Comparison of ENCODE assay signal across 14 cellular contexts in genomic region chr1:59738152-59738551, GRCh38.
DNase-seq lines count a peak whose midpoint lies in the region; ATAC-seq and TF ChIP-seq lines count a peak whose summit lies in the region.
"Had no signal": no experiment of that assay in that cellular context is flagged by ENCODE, and none has a peak within 500 bp of the region (broad histone marks: within the 10 kb centered on the region; RNA-seq: fewer than 3 reads in every experiment).

No MANE protein-coding gene starts in this region.

- no peak overlapping the region for H3K18ac ChIP-seq in mesenchymal stem cell (ENCODE audit: low read depth in 1 of 2, low read length in 2 of 2)

- ATAC-seq in GM18861 (IDR thresholded peaks at IDR 0.05; ENCODE audit: unreplicated experiment), result no peak
- ATAC-seq: natural killer cell had no signal

- no peak overlapping the region for H3K4me3 ChIP-seq in mesenchymal stem cell (ENCODE audit: insufficient read depth in 1 of 2, low read depth in 1 of 2, low read length in 2 of 2)
- no peak overlapping the region for H3K4me3 ChIP-seq in adrenal gland
- no peak overlapping the region for H3K4me3 ChIP-seq in H7 (ENCODE audit: insufficient read depth, low read depth, low read length)
- H3K4me3 ChIP-seq: skin epidermis had no signal

- H3K4me1 ChIP-seq in mesenchymal stem cell (ENCODE audit: control insufficient read depth, insufficient read depth, low read depth, low read length), result peaks cover 3% of the 10 kb centered on the region
- peaks cover 21 to 27% of the 10 kb centered on the region in 2 donors for H3K4me1 ChIP-seq in adrenal gland (replicated peaks in 1 of 2)

- no peak overlapping the region for H2BK5ac ChIP-seq in mesenchymal stem cell (ENCODE audit: low read depth, low read length, poor library complexity, severe bottlenecking)

- H4K8ac ChIP-seq in mesenchymal stem cell (ENCODE audit: low read length), result no peak overlapping the region

- peak overlapping the region; percentile 34 for H3K9ac ChIP-seq in mesenchymal stem cell (ENCODE audit: low read length)

- H3K9me3 ChIP-seq in mesenchymal stem cell (ENCODE audit: control insufficient read depth, low read length) (peaks cover 7% of the 10 kb centered on the region), adrenal gland (replicated peaks in 1 of 3) (no peaks in the 10 kb centered on the region)

- no peak overlapping the region for H3K4me2 ChIP-seq in mesenchymal stem cell (ENCODE audit: low read length, poor library complexity, severe bottlenecking)

- no peaks in the 10 kb centered on the region for H3K27me3 ChIP-seq in mesenchymal stem cell (ENCODE audit: control insufficient read depth in 1 of 2, insufficient read depth in 1 of 2, low read length in 2 of 2)
- no peaks in the 10 kb centered on the region for H3K27me3 ChIP-seq in adrenal gland
- no peaks in the 10 kb centered on the region for H3K27me3 ChIP-seq in H7 (ENCODE audit: control insufficient read depth, insufficient read depth, low read length)

- no peak overlapping the region for H2AFZ ChIP-seq in mesenchymal stem cell (ENCODE audit: low read depth, low read length)

- no peak overlapping the region for H2BK120ac ChIP-seq in mesenchymal stem cell (ENCODE audit: low read depth, low read length)

- no peak overlapping the region for H4K91ac ChIP-seq in mesenchymal stem cell (ENCODE audit: low read length)

- no peak overlapping the region for H3K4ac ChIP-seq in mesenchymal stem cell (ENCODE audit: low read depth in 1 of 2, low read length in 2 of 2)

- no CpG with 5 or more reads among the region's 3 CpGs for WGBS in mesenchymal stem cell
- WGBS in adrenal gland, 4 donors, result 85 to 93% (median 88%) methylated on average over 3 of the region's 3 CpGs

- no peak for TF ChIP-seq CTCF in adrenal gland (IDR thresholded peaks at IDR 0.05)

- no peak overlapping the region for H3K23ac ChIP-seq in mesenchymal stem cell (ENCODE audit: low read length in 2 of 2)

- intact Hi-C loops in adrenal gland (cut with DNase I), result no loop called here

- H2BK15ac ChIP-seq in mesenchymal stem cell (ENCODE audit: low read depth, poor library complexity, severe bottlenecking), result no peak overlapping the region

- TF ChIP-seq POLR2A in adrenal gland (IDR thresholded peaks at IDR 0.05), result no peak

- H2AK5ac ChIP-seq in mesenchymal stem cell (ENCODE audit: low read length, severe bottlenecking), result no peak overlapping the region

- no peak overlapping the region for H3K14ac ChIP-seq in mesenchymal stem cell (ENCODE audit: low read length in 2 of 2)

- no peaks in the 10 kb centered on the region for H3K79me1 ChIP-seq in mesenchymal stem cell (replicated peaks; ENCODE audit: low read length, poor library complexity, severe bottlenecking)

- DNase-seq in DMS 273 treated with DMSO at 0.1 percent for 48 hours (lab: John Stamatoyannopoulos, UW) (peak; percentile 35), NCI-H146 (lab: John Stamatoyannopoulos, UW) (peak; percentile 66), amniotic stem cell (lab: John Stamatoyannopoulos, UW) (peak; percentile 56), mesenchymal stem cell (no peak), NCI-H2227 (lab: John Stamatoyannopoulos, UW; ENCODE audit: unreplicated experiment) (no peak), adrenal gland (no peak), H7 (no peak)
- DNase-seq: activated naive CD8-positive, alpha-beta T cell treated with anti-CD3 and anti-CD28 coated beads for 36 hours; CD4-positive, CD25-positive, alpha-beta regulatory T cell; dermis blood vessel endothelial cell; left cardiac atrium; natural killer cell had no signal

- H3K27ac ChIP-seq in mesenchymal stem cell (ENCODE audit: low read length, poor library complexity, severe bottlenecking) (peak overlapping the region; percentile 72), adrenal gland (peak overlapping the region in 1 of 5 donors; percentile 76)

- no peak overlapping the region for H2BK12ac ChIP-seq in mesenchymal stem cell (ENCODE audit: low read length in 2 of 2)

- H3K36me3 ChIP-seq in mesenchymal stem cell (ENCODE audit: control insufficient read depth in 1 of 2, insufficient read depth in 2 of 2, low read depth in 1 of 2, low read length in 2 of 2) (no peaks in the 10 kb centered on the region), adrenal gland (replicated peaks in 1 of 2) (no peaks in the 10 kb centered on the region), H7 (replicated peaks; ENCODE audit: control insufficient read depth, insufficient read depth, low read length) (no peaks in the 10 kb centered on the region)

Comparison
In these comparisons a context has a peak if more than half of its experiments do, and no peak if none do; other contexts are left out.
1. DNase-seq: peak in DMS 273 treated with DMSO at 0.1 percent for 48 hours (single experiment), NCI-H146 (single experiment) and amniotic stem cell (single experiment); none in mesenchymal stem cell (single experiment), NCI-H2227 (single experiment), adrenal gland (0 of 7) and H7 (single experiment).